ENCODE assay signal across 16 cellular contexts in genomic region chr4:147174561-147174960, GRCh38.
"Had no signal": no experiment of that assay in that cellular context is flagged by ENCODE, and none has a peak within 500 bp of the region (broad histone marks: within the 10 kb centered on the region; RNA-seq: fewer than 3 reads in every experiment).

No MANE protein-coding gene starts in this region.

- H3K36me3 ChIP-seq: esophagus squamous epithelium, gastroesophageal sphincter, ovary, suprapubic skin, thyroid gland had no signal

- H3K4me1 ChIP-seq: esophagus squamous epithelium, gastroesophageal sphincter, suprapubic skin had no signal

- H3K9me3 Mint-ChIP-seq: naive thymus-derived CD8-positive, alpha-beta T cell; neural crest cell; type B pancreatic cell had no signal

- H3K27me3 Mint-ChIP-seq: type B pancreatic cell had no signal

- ATAC-seq: gastroesophageal sphincter; naive thymus-derived CD8-positive, alpha-beta T cell had no signal

- H3K27me3 ChIP-seq: esophagus squamous epithelium, gastroesophageal sphincter, ovary, suprapubic skin, thyroid gland had no signal

- H3K36me3 Mint-ChIP-seq: naive thymus-derived CD8-positive, alpha-beta T cell; type B pancreatic cell had no signal

- DNase-seq: caudate nucleus; effector CD4-positive, alpha-beta T cell; esophagus squamous epithelium; glutamatergic neuron; naive thymus-derived CD8-positive, alpha-beta T cell; ovary; stimulated activated CD4-positive, alpha-beta T cell treated with anti-CD3 and anti-CD28 coated beads, Interleukin-2, amount 100 ng/mL, for 48 hours; stimulated activated naive CD4-positive, alpha-beta T cell treated with Interleukin-2 at 50 U/mL for 16 hours; thyroid gland had no signal

- H3K27ac ChIP-seq: coronary artery, epithelial cell of prostate, esophagus squamous epithelium, gastroesophageal sphincter, ovary, suprapubic skin, thyroid gland had no signal

- H3K4me1 Mint-ChIP-seq: naive thymus-derived CD8-positive, alpha-beta T cell had no signal

- H3K4me3 Mint-ChIP-seq: naive thymus-derived CD8-positive, alpha-beta T cell; neural crest cell; type B pancreatic cell had no signal

- H3K4me3 ChIP-seq: coronary artery, esophagus squamous epithelium, gastroesophageal sphincter, ovary, smooth muscle cell, suprapubic skin, thyroid gland had no signal

- H3K27ac Mint-ChIP-seq: naive thymus-derived CD8-positive, alpha-beta T cell; type B pancreatic cell had no signal

- H3K9me3 ChIP-seq: esophagus squamous epithelium, gastroesophageal sphincter, ovary, suprapubic skin, thyroid gland had no signal
